ENCODE assay signal across 7 cellular contexts in the genomic region with DNA sequence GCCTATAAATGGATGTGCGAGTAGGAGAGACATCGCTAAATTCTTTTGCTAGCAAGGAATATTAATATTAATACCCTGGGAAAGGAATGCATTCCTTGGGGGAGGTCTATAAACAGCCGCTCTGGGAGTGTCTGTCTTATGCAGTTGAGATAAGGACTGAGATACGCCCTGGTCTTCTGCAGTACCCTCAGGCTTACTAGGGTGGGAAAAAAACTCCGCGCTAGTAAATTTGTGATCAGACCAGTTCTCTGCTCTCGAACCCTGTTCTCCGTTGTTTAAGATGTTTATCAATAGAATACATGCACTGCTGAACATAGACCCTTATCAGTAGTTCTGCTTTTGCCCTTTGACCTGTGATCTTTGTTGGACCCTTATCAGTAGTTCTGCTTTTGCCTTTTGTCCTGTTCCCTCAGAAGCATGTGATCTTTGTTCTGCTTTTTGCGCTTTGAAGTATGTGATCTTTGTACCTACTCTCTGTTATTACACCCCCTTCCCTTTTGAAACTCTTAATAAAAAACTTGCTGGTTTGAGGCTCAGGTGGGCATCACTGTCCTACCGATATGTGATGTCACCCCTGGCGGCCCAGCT.
DNase-seq lines count a peak whose midpoint lies in the region; ATAC-seq, FAIRE-seq and TF ChIP-seq lines count a peak whose summit lies in the region.
"Not testable (repeated sequence)": the region's sequence is repeated elsewhere in the genome, so short reads cannot be mapped to it uniquely, and the experiment has no call there.

No MANE protein-coding gene starts in this region.

- H3K4me3 ChIP-seq in DND-41 (ENCODE audit: low read depth in 1 of 2, low read length in 2 of 2); K562; liver (ENCODE audit: low read depth in 1 of 3, low read length in 3 of 3): not testable (repeated sequence)

- H4K20me1 ChIP-seq in DND-41 (ENCODE audit: insufficient read depth, low read length); K562 (replicated peaks; ENCODE audit: control insufficient read depth, insufficient read depth, low read length): not testable (repeated sequence)

- WGBS in K562 (ENCODE audit: insufficient coverage, low coverage, missing lambda C conversion rate) = 16% methylated on average over 11 of the region's 11 CpGs
- WGBS in liver = 83% methylated on average over 11 of the region's 11 CpGs

- H3K27ac ChIP-seq in DND-41 (ENCODE audit: low read length); K562 (ENCODE audit: extremely low read depth, low read depth, low read length); liver (ENCODE audit: low read depth in 1 of 2, low read length in 2 of 2): not testable (repeated sequence)

- not testable (repeated sequence) for TF ChIP-seq CTCF in DND-41 (IDR thresholded peaks at IDR 0.05; ENCODE audit: borderline replicate concordance, extremely low read depth, low read length, poor library complexity, severe bottlenecking); K562 (IDR thresholded peaks at IDR 0.05 in 2 of 3, conservative IDR thresholded peaks at IDR 0.05 in 1 of 3; ENCODE audit: insufficient read depth in 2 of 3, low read depth in 1 of 3, low read length in 3 of 3); liver (IDR thresholded peaks at IDR 0.05; ENCODE audit: low read depth, low read length, missing input control)

- H3K36me3 ChIP-seq in DND-41 (ENCODE audit: insufficient read depth, low read length); K562 (ENCODE audit: control insufficient read depth, insufficient read depth, low read length); liver (ENCODE audit: control insufficient read depth in 4 of 4, insufficient read depth in 3 of 4, low read depth in 1 of 4, low read length in 3 of 4): not testable (repeated sequence)

- intact Hi-C loops in K562 (cut with micrococcal nuclease) = not testable (repeated sequence)

- not testable (repeated sequence) for TF ChIP-seq RAD21 in K562 (CRISPR knock-in tag; conservative IDR thresholded peaks at IDR 0.05 in 1 of 2, IDR thresholded peaks at IDR 0.05 in 1 of 2); liver (IDR thresholded peaks at IDR 0.05)

- not testable (repeated sequence) for H2AFZ ChIP-seq in DND-41 (ENCODE audit: low read depth, low read length); K562 (ENCODE audit: low read depth, low read length)

- POLR2A ChIA-PET in K562 (lab: Yijun Ruan, JAX) = not testable (repeated sequence)

- not testable (repeated sequence) for H3K9me1 ChIP-seq in K562 (ENCODE audit: control insufficient read depth, insufficient read depth, low read length)

- H3K9me3 ChIP-seq in DND-41 (ENCODE audit: insufficient read depth, low read length, severe bottlenecking); K562 (replicated peaks; ENCODE audit: control insufficient read depth, insufficient read depth, low read depth, low read length); liver (ENCODE audit: control insufficient read depth in 4 of 4, low read length in 3 of 4): not testable (repeated sequence)

- H3K9ac ChIP-seq in DND-41 (ENCODE audit: low read depth, low read length); K562 (ENCODE audit: insufficient read depth in 1 of 2, low read depth in 2 of 2, low read length in 2 of 2); liver (ENCODE audit: low read depth in 1 of 2, low read length in 2 of 2): not testable (repeated sequence)

- H3K4me2 ChIP-seq in DND-41 (ENCODE audit: insufficient read depth, low read length); K562 (ENCODE audit: insufficient read depth, low read length): not testable (repeated sequence)

- BruUV-seq in K562 (replicated peaks; lab: Mats Ljungman, UMichigan) = not testable (repeated sequence)

- H3K79me2 ChIP-seq in DND-41 (ENCODE audit: insufficient read depth, low read length); K562 (ENCODE audit: control insufficient read depth, insufficient read depth, low read length): not testable (repeated sequence)

- TF ChIP-seq POLR2A in K562 (conservative IDR thresholded peaks at IDR 0.05) = not testable (repeated sequence)

- not testable (repeated sequence) for H3K27me3 ChIP-seq in DND-41 (ENCODE audit: insufficient read depth, low read length, poor library complexity); K562 (ENCODE audit: control insufficient read depth in 2 of 2, insufficient read depth in 2 of 2, low read length in 2 of 2); liver (ENCODE audit: control insufficient read depth in 4 of 4, insufficient read depth in 4 of 4, low read length in 3 of 4)

- H3K4me1 ChIP-seq in DND-41 (ENCODE audit: insufficient read depth, low read length); K562 (replicated peaks in 1 of 2; ENCODE audit: control insufficient read depth in 2 of 2, insufficient read depth in 2 of 2, low read length in 2 of 2); liver (ENCODE audit: control insufficient read depth in 4 of 4, insufficient read depth in 4 of 4, low read length in 3 of 4): not testable (repeated sequence)

- CTCF ChIA-PET in K562 (lab: Yijun Ruan, JAX; ENCODE audit: low intra/inter-chr PET ratio) = not testable (repeated sequence)

- not testable (repeated sequence) for TF ChIP-seq EP300 in K562 (IDR thresholded peaks at IDR 0.05; ENCODE audit: low read length)

- in situ Hi-C loops in KBM-7 (cut with MboI; ENCODE audit: low pct_unique_long_range_greater_than_20kb, low sequenced_read_pairs); K562 (cut with MboI): not testable (repeated sequence)

- ATAC-seq in DND-41 (ENCODE audit: insufficient read depth, low read depth); K562: not testable (repeated sequence)

- peak; percentile 32 for DNase-seq in CD1c-positive myeloid dendritic cell (ENCODE audit: extremely low spot score)
- DNase-seq in DND-41 = peak; percentile 6
- DNase-seq in KBM-7 = peak; percentile 40
- DNase-seq in MV-4-11 (lab: John Stamatoyannopoulos, UW) = peak; percentile 36
- peak; percentile 9 for DNase-seq in SIG-M5 treated with dmso at 0.1 percent for 504 hours (lab: John Stamatoyannopoulos, UW; ENCODE audit: unreplicated experiment)
- not testable (repeated sequence) for DNase-seq in K562 (ENCODE audit: extremely low read depth in 1 of 4, low spot score in 3 of 4)

- not testable (repeated sequence) for FAIRE-seq in K562 (lab: Jason Lieb, UNC)

TF ChIP-seq in K562, 482 proteins besides CTCF, POLR2A, EP300 and RAD21:
- TF ChIP-seq NR2C1 (IDR thresholded peaks at IDR 0.05) (peak; percentile 35; the same call in 1 of the 2 replicates), NR2C1 (tag; IDR thresholded peaks at IDR 0.05) (peak; percentile 43; the same call in 1 of the 2 replicates)

TF ChIP-seq in liver, 16 proteins besides CTCF, POLR2A, EP300 and RAD21:
- TF ChIP-seq HNF4A (conservative IDR thresholded peaks at IDR 0.05) = peak; percentile 29 to 40
